Comparison of ENCODE assay signal across 16 cellular contexts in genomic region chr4:19879330-19879729, GRCh38.
"Had no signal": no experiment of that assay in that cellular context is flagged by ENCODE, and none has a peak within 500 bp of the region (broad histone marks: within the 10 kb centered on the region; RNA-seq: fewer than 3 reads in every experiment).

No MANE protein-coding gene starts in this region.

- H3K4me1 ChIP-seq: esophagus muscularis mucosa, gastrocnemius medialis, thyroid gland, upper lobe of right lung, vagina had no signal

- H3K9me3 ChIP-seq: esophagus muscularis mucosa, gastrocnemius medialis, thyroid gland, upper lobe of right lung, vagina had no signal

- DNase-seq: effector memory CD8-positive, alpha-beta T cell; gastrocnemius medialis; heart right ventricle; islet precursor cell; mammary epithelial cell; natural killer cell; posterior cingulate gyrus; stimulated activated CD4-positive, alpha-beta T cell treated with anti-CD3 and anti-CD28 coated beads, Interleukin-12 subunit alpha, Interleukin-12 subunit beta, amount 100 ng/mL, for 4 hours; stimulated activated naive CD4-positive, alpha-beta T cell treated with Interleukin-2 at 50 U/mL for 16 hours; thyroid gland; upper lobe of right lung had no signal

- ATAC-seq: effector memory CD8-positive, alpha-beta T cell; gastrocnemius medialis; heart right ventricle; left lobe of liver; natural killer cell; sciatic nerve had no signal

- H3K4me3 ChIP-seq: esophagus muscularis mucosa, gastrocnemius medialis, heart right ventricle, thyroid gland, upper lobe of right lung, vagina had no signal

- H3K27ac ChIP-seq: epithelial cell of prostate, esophagus muscularis mucosa, gastrocnemius medialis, heart right ventricle, thyroid gland, upper lobe of right lung, vagina had no signal

- H3K27me3 ChIP-seq: esophagus muscularis mucosa, gastrocnemius medialis, heart right ventricle, thyroid gland, upper lobe of right lung, vagina had no signal

- H3K36me3 ChIP-seq: esophagus muscularis mucosa, gastrocnemius medialis, heart right ventricle, thyroid gland, upper lobe of right lung, vagina had no signal
